Comparison of ENCODE assay signal across 9 cellular contexts in genomic region chr6:39792501-39793450, GRCh38. TPM values are rescaled to one million over a fixed set of nuclear protein-coding genes. Genes with fewer than 3 reads are reported as not detected.
DNase-seq lines count a peak whose midpoint lies in the region; FAIRE-seq and TF ChIP-seq lines count a peak whose summit lies in the region.
"Had no signal": no experiment of that assay in that cellular context is flagged by ENCODE, and none has a peak within 500 bp of the region (broad histone marks: within the 10 kb centered on the region; RNA-seq: fewer than 3 reads in every experiment).

No MANE protein-coding gene starts in this region.

- no peak for TF ChIP-seq CTCF in AG09309 (IDR thresholded peaks at IDR 0.05; ENCODE audit: control insufficient read depth, insufficient read depth, low read depth, low read length, missing control alignments)
- TF ChIP-seq CTCF in glutamatergic neuron (IDR thresholded peaks at IDR 0.05; ENCODE audit: partially characterized antibody, unreplicated experiment), result no peak
- TF ChIP-seq CTCF in osteocyte (IDR thresholded peaks at IDR 0.05), result no peak

- H3K9me3 Mint-ChIP-seq in glutamatergic neuron (ENCODE audit: unreplicated experiment), result no peaks in the 10 kb centered on the region
- no peaks in the 10 kb centered on the region for H3K9me3 Mint-ChIP-seq in osteocyte (ENCODE audit: unreplicated experiment)
- no peaks in the 10 kb centered on the region for H3K9me3 Mint-ChIP-seq in activated T-helper 2 cell treated with anti-CD3 and anti-CD28 coated beads, Interferon-gamma antibody, Interleukin-2, Interleukin-4, amounts not matched to agents 10 μg/mL and 5 μg/mL and 100 μg/mL, durations not matched to agents 14 hours and 24 hours and 36 hours

- H3K27me3 Mint-ChIP-seq in glutamatergic neuron (ENCODE audit: unreplicated experiment), result peaks cover 2% of the 10 kb centered on the region
- H3K27me3 Mint-ChIP-seq in osteocyte (ENCODE audit: unreplicated experiment), result no peaks in the 10 kb centered on the region
- peaks cover 38% of the 10 kb centered on the region for H3K27me3 Mint-ChIP-seq in activated T-helper 2 cell treated with anti-CD3 and anti-CD28 coated beads, Interferon-gamma antibody, Interleukin-2, Interleukin-4, amounts not matched to agents 10 μg/mL and 5 μg/mL and 100 μg/mL, durations not matched to agents 14 hours and 24 hours and 36 hours (ENCODE audit: low read depth)

- peaks cover 12% of the 10 kb centered on the region for H3K27me3 ChIP-seq in SJSA1 (replicated peaks)

- no peak for DNase-seq in AG09309 (ENCODE audit: low read depth)
- DNase-seq in SJSA1 (ENCODE audit: low read depth in 1 of 2, low spot score in 2 of 2), result peak in 1 of 2 experiments; percentile 36
- no peak for DNase-seq in glutamatergic neuron
- DNase-seq in osteocyte (ENCODE audit: extremely low spot score, unreplicated experiment), result no peak
- DNase-seq in activated T-helper 2 cell treated with anti-CD3 and anti-CD28 coated beads, Interferon-gamma antibody, Interleukin-2, Interleukin-4, amounts not matched to agents 10 μg/mL and 5 μg/mL and 100 μg/mL, durations not matched to agents 14 hours and 24 hours and 36 hours (ENCODE audit: low spot score), result no peak
- DNase-seq in globus pallidus (ENCODE audit: low spot score), result no peak
- no peak for DNase-seq in GM12892 (ENCODE audit: insufficient read length)
- DNase-seq in dermis blood vessel endothelial cell, result no peak

- H3K4me3 Mint-ChIP-seq in glutamatergic neuron (ENCODE audit: unreplicated experiment) (peak overlapping the region; percentile 77), osteocyte (ENCODE audit: unreplicated experiment) (peak overlapping the region; percentile 93)
- H3K4me3 Mint-ChIP-seq in activated T-helper 2 cell treated with anti-CD3 and anti-CD28 coated beads, Interferon-gamma antibody, Interleukin-2, Interleukin-4, amounts not matched to agents 10 μg/mL and 5 μg/mL and 100 μg/mL, durations not matched to agents 14 hours and 24 hours and 36 hours (ENCODE audit: low read depth), result no peak overlapping the region

- no peak for TF ChIP-seq POLR2A in GM12892 (IDR thresholded peaks at IDR 0.05; ENCODE audit: low read depth, low read length)

- H3K9me3 ChIP-seq in SJSA1 (replicated peaks), result no peaks in the 10 kb centered on the region

- 0 out of 2 replicates have a peak, but pooled peaks cover 6% of the 10 kb centered on the region for H3K4me1 ChIP-seq in SJSA1 (replicated peaks)

- no peak overlapping the region for H3K27ac ChIP-seq in SJSA1

- no peaks in the 10 kb centered on the region for H3K36me3 Mint-ChIP-seq in glutamatergic neuron (ENCODE audit: unreplicated experiment)
- H3K36me3 Mint-ChIP-seq in osteocyte (ENCODE audit: unreplicated experiment), result peaks cover 23% of the 10 kb centered on the region
- no peaks in the 10 kb centered on the region for H3K36me3 Mint-ChIP-seq in activated T-helper 2 cell treated with anti-CD3 and anti-CD28 coated beads, Interferon-gamma antibody, Interleukin-2, Interleukin-4, amounts not matched to agents 10 μg/mL and 5 μg/mL and 100 μg/mL, durations not matched to agents 14 hours and 24 hours and 36 hours (ENCODE audit: low read depth)

- no peaks in the 10 kb centered on the region for H3K36me3 ChIP-seq in SJSA1

- H3K4me3 ChIP-seq in AG09309 (ENCODE audit: control insufficient read depth, low read depth, low read length), result peak overlapping the region; percentile 71
- peak overlapping the region; percentile 14; the same call in 1 of the 2 replicates for H3K4me3 ChIP-seq in SJSA1

- FAIRE-seq in GM12892 (lab: Jason Lieb, UNC), result no peak

- no peaks in the 10 kb centered on the region for H3K4me1 Mint-ChIP-seq in glutamatergic neuron (ENCODE audit: low read depth, unreplicated experiment)
- H3K4me1 Mint-ChIP-seq in osteocyte (ENCODE audit: unreplicated experiment), result peaks cover 49% of the 10 kb centered on the region
- H3K4me1 Mint-ChIP-seq in activated T-helper 2 cell treated with anti-CD3 and anti-CD28 coated beads, Interferon-gamma antibody, Interleukin-2, Interleukin-4, amounts not matched to agents 10 μg/mL and 5 μg/mL and 100 μg/mL, durations not matched to agents 14 hours and 24 hours and 36 hours (ENCODE audit: low read depth), result no peaks in the 10 kb centered on the region

- intact Hi-C loops in activated T-helper 2 cell treated with anti-CD3 and anti-CD28 coated beads, Interferon-gamma antibody, Interleukin-2, Interleukin-4, amounts not matched to agents 10 μg/mL and 5 μg/mL and 100 μg/mL, durations not matched to agents 14 hours and 24 hours and 36 hours (cut with micrococcal nuclease), result no loop called here

- no peak overlapping the region for H3K27ac Mint-ChIP-seq in glutamatergic neuron (ENCODE audit: unreplicated experiment)
- peak overlapping the region; percentile 92 for H3K27ac Mint-ChIP-seq in osteocyte (ENCODE audit: unreplicated experiment)
- H3K27ac Mint-ChIP-seq in activated T-helper 2 cell treated with anti-CD3 and anti-CD28 coated beads, Interferon-gamma antibody, Interleukin-2, Interleukin-4, amounts not matched to agents 10 μg/mL and 5 μg/mL and 100 μg/mL, durations not matched to agents 14 hours and 24 hours and 36 hours, result no peak overlapping the region

RNA-seq across cellular contexts. Expression of gene DAAM2, which starts 0.6 kb away (rescaled TPM):
- 0.29 TPM in 1 of 2 replicates, not detected in the other for total RNA-seq in SJSA1 (2014; rRNA removed; shearing (Covaris generic))
- total RNA-seq in glutamatergic neuron (ENCODE audit: unreplicated experiment) (0.59 TPM), osteocyte (87.2 and 92.1 TPM in 2 replicates), dermis blood vessel endothelial cell (0.14 and 0.34 TPM in 2 replicates)
- total RNA-seq in activated T-helper 2 cell treated with anti-CD3 and anti-CD28 coated beads, Interferon-gamma antibody, Interleukin-2, Interleukin-4, amounts not matched to agents 10 μg/mL and 5 μg/mL and 100 μg/mL, durations not matched to agents 14 hours and 24 hours and 36 hours, result not detected in 2 replicates
- 0.11 TPM for polyA plus RNA-seq in GM12892 (2012; ENCODE audit: missing spikeins)
- total RNA-seq: HT-29 had no signal

Comparison
In these comparisons a context has a peak if more than half of its experiments do, and no peak if none do; other contexts are left out.
1. RNA of gene DAAM2, which starts 0.6 kb away (total RNA-seq): 87.2 to 92.1 TPM in osteocyte; 0.59 TPM in glutamatergic neuron (single experiment), 0.14 to 0.34 TPM in dermis blood vessel endothelial cell, 0.29 TPM in SJSA1 and not detected in activated T-helper 2 cell treated with anti-CD3 and anti-CD28 coated beads, Interferon-gamma antibody, Interleukin-2, Interleukin-4, amounts not matched to agents 10 μg/mL and 5 μg/mL and 100 μg/mL, durations not matched to agents 14 hours and 24 hours and 36 hours; every median in the first group is over 10 times any median in the second.